In the genomic region with DNA sequence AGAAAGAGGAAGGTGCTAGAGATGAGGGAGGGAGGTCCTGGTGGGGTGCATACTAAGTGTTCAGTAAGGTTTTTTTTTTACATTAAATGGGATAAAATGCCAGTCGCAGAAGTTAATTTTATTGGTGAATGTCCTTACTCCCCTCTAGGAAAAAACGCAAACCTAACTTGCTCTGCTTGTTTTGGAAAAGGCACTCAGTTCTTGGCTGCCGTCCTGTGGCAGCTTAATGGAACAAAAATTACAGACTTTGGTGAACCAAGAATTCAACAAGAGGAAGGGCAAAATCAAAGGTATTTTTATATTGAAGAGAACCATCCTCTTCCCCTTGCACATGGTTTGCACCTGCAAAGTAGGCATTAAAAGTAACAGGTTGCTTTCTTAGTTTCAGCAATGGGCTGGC, we compare ENCODE assay signal across 26 cellular contexts. TPM values are rescaled to one million over a fixed set of nuclear protein-coding genes. Genes with fewer than 3 reads are reported as not detected.
DNase-seq lines count a peak whose midpoint lies in the region; ATAC-seq, FAIRE-seq and TF ChIP-seq lines count a peak whose summit lies in the region.
"Had no signal": no experiment of that assay in that cellular context is flagged by ENCODE, and none has a peak within 500 bp of the region (broad histone marks: within the 10 kb centered on the region; RNA-seq: fewer than 3 reads in every experiment).

No MANE protein-coding gene starts in this region.

- intact Hi-C loops in body of pancreas (cut with DNase I), result no loop called here

- H3K4me2 ChIP-seq in hepatocyte, result no peak overlapping the region

- no peak overlapping the region for H2AFZ ChIP-seq in hepatocyte

- H3K27ac ChIP-seq in hepatocyte (no peak overlapping the region), body of pancreas (no peak overlapping the region)
- H3K27ac ChIP-seq: left lung, SJSA1, stomach had no signal

- no peak for DNase-seq in AG09309 (ENCODE audit: low read depth)
- peak; percentile 48 for DNase-seq in LNCaP clone FGC (ENCODE audit: low read depth)
- peak; percentile 40 to 55 for DNase-seq in cardiac fibroblast (ENCODE audit: low read depth in 2 of 2)
- no peak for DNase-seq in hepatocyte (ENCODE audit: low spot score)
- no peak for DNase-seq in GM12891 (ENCODE audit: insufficient read length, low spot score)
- no peak for DNase-seq in body of pancreas
- DNase-seq: activated CD4-positive, alpha-beta memory T cell treated with anti-CD3 and anti-CD28 coated beads, Interleukin-2, amount 10 ng/mL, durations not matched to agents 7 days and 5 days; activated naive CD4-positive, alpha-beta T cell treated with anti-CD3 and anti-CD28 coated beads, Interleukin-2, amount 10 ng/mL, durations not matched to agents 7 days and 5 days; activated T-cell treated with anti-CD3 and anti-CD28 coated beads, Interleukin-2, amount 50 U/mL, for 24 hours; CD4-positive, alpha-beta memory T cell; dermis blood vessel endothelial cell; DMS79; Kasumi-1; left lung; NCI-H1105 treated with DMSO at 0.1 percent for 48 hours; NCI-H69; OCI-M1; stimulated activated CD4-positive, alpha-beta T cell treated with anti-CD3 and anti-CD28 coated beads, Interleukin-4, amount 100 ng/mL, for 24 hours; stomach; T-helper 2 cell had no signal

- no peak for FAIRE-seq in GM12891 (lab: Jason Lieb, UNC)
- FAIRE-seq: astrocyte had no signal

- TF ChIP-seq CTCF in AG09309 (IDR thresholded peaks at IDR 0.05; ENCODE audit: control insufficient read depth, insufficient read depth, low read depth, low read length, missing control alignments), result peak; percentile 31
- TF ChIP-seq CTCF in LNCaP clone FGC (IDR thresholded peaks at IDR 0.05; ENCODE audit: control insufficient read depth, extremely low read depth, insufficient read depth), result peak; percentile 41
- peak; percentile 41 for TF ChIP-seq CTCF in cardiac fibroblast (IDR thresholded peaks at IDR 0.05; ENCODE audit: low read depth, low read length)
- peak; percentile 12 for TF ChIP-seq CTCF in hepatocyte (IDR thresholded peaks at IDR 0.05; ENCODE audit: poor library complexity)
- TF ChIP-seq CTCF in body of pancreas (IDR thresholded peaks at IDR 0.05), result peak in 2 of 7 experiments; percentile 3 to 6

- no peaks in the 10 kb centered on the region for H3K36me3 ChIP-seq in hepatocyte (replicated peaks; ENCODE audit: insufficient read depth, low read depth)
- no peaks in the 10 kb centered on the region for H3K36me3 ChIP-seq in body of pancreas (replicated peaks in 1 of 2; ENCODE audit: insufficient read depth in 1 of 2, low read depth in 2 of 2)
- H3K36me3 ChIP-seq: left lung, SJSA1, stomach had no signal

- no peaks in the 10 kb centered on the region for H3K27me3 ChIP-seq in hepatocyte
- H3K27me3 ChIP-seq in body of pancreas, result no peaks in the 10 kb centered on the region
- H3K27me3 ChIP-seq: left lung, SJSA1, stomach had no signal

- 65% methylated on average over 3 of the region's 3 CpGs for WGBS in hepatocyte (ENCODE audit: low lambda C conversion rate, missing lambda C conversion rate)
- WGBS in body of pancreas, 2 donors, result 19 to 42% methylated on average over 3 of the region's 3 CpGs

- no peaks in the 10 kb centered on the region for H3K9me2 ChIP-seq in hepatocyte (replicated peaks; ENCODE audit: insufficient read depth)

- no peaks in the 10 kb centered on the region for H3K9me3 ChIP-seq in hepatocyte (ENCODE audit: low read depth)
- no peaks in the 10 kb centered on the region for H3K9me3 ChIP-seq in body of pancreas
- H3K9me3 ChIP-seq: left lung, SJSA1, stomach had no signal

- ATAC-seq in GM18505 (IDR thresholded peaks at IDR 0.05; ENCODE audit: unreplicated experiment) (no peak), body of pancreas (no peak), GM18520 (IDR thresholded peaks at IDR 0.05; ENCODE audit: unreplicated experiment) (no peak)
- ATAC-seq: left lung had no signal

- H3K79me2 ChIP-seq in hepatocyte, result no peaks in the 10 kb centered on the region

- H3K4me3 ChIP-seq in AG09309 (ENCODE audit: control insufficient read depth, low read depth, low read length) (no peak overlapping the region), LNCaP clone FGC (ENCODE audit: low read depth, low read length) (no peak overlapping the region), cardiac fibroblast (replicated peaks in 1 of 2; ENCODE audit: low read depth in 2 of 2, low read length in 2 of 2) (no peak overlapping the region), hepatocyte (no peak overlapping the region), body of pancreas (no peak overlapping the region)
- H3K4me3 ChIP-seq: left lung, SJSA1, stomach had no signal

- H3K4me1 ChIP-seq in hepatocyte (ENCODE audit: insufficient read depth), result no peaks in the 10 kb centered on the region
- no peaks in the 10 kb centered on the region for H3K4me1 ChIP-seq in body of pancreas
- H3K4me1 ChIP-seq: left lung, SJSA1, stomach had no signal

- TF ChIP-seq POLR2A in GM18505 (IDR thresholded peaks at IDR 0.05; ENCODE audit: borderline replicate concordance, extremely low read depth, insufficient read depth, insufficient read length) (no peak), GM12891 (IDR thresholded peaks at IDR 0.05; ENCODE audit: low read depth, low read length) (no peak), body of pancreas (IDR thresholded peaks at IDR 0.05) (no peak)

- H4K20me1 ChIP-seq in hepatocyte (ENCODE audit: insufficient read depth, poor library complexity, severe bottlenecking), result no peaks in the 10 kb centered on the region

TF ChIP-seq in GM12891, 5 proteins besides CTCF, POLR2A, EP300 and RAD21:
- TF ChIP-seq SPI1 (IDR thresholded peaks at IDR 0.05; ENCODE audit: low read depth, low read length), result no peak

RNA-seq across cellular contexts. Expression of gene IL18R1, which starts 12.7 kb away (rescaled TPM):
- total RNA-seq in hepatocyte (19.3 and 25.5 TPM in 2 replicates), body of pancreas (1 to 10 TPM; 3.1 to 5.3 TPM)
- 17.1 and 19.7 TPM in 2 replicates for polyA plus RNA-seq in hepatocyte
- 6.7 TPM for polyA plus RNA-seq in GM12891 (2012; ENCODE audit: low read depth, missing spikeins)
- total RNA-seq: A673, SJSA1 had no signal

RNA-seq across cellular contexts. Expression of gene IL1RL1, which starts 31.5 kb away (rescaled TPM):
- total RNA-seq in hepatocyte (13.1 and 15.6 TPM in 2 replicates), body of pancreas (10 to 100 TPM; 12.5 to 15.3 TPM)
- polyA plus RNA-seq in hepatocyte, result 5.2 and 6.0 TPM in 2 replicates
- polyA plus RNA-seq in GM12891 (2012; ENCODE audit: low read depth, missing spikeins), result not detected
- total RNA-seq: A673, HT1080, SJSA1 had no signal

Comparison
In these comparisons a context has a peak if more than half of its experiments do, and no peak if none do; other contexts are left out.
1. DNase-seq: peak in LNCaP clone FGC (single experiment) and cardiac fibroblast (2 of 2); none in AG09309 (single experiment), hepatocyte (single experiment), GM12891 (single experiment) and body of pancreas (0 of 4).